12 cellular contexts compared by ENCODE assay signal in genomic region chr5:55568629-55569512, GRCh38. TPM values are rescaled to one million over a fixed set of nuclear protein-coding genes. Genes with fewer than 3 reads are reported as not detected.
DNase-seq lines count a peak whose midpoint lies in the region; ATAC-seq and TF ChIP-seq lines count a peak whose summit lies in the region.
"Had no signal": no experiment of that assay in that cellular context is flagged by ENCODE, and none has a peak within 500 bp of the region (broad histone marks: within the 10 kb centered on the region; RNA-seq: fewer than 3 reads in every experiment).

No MANE protein-coding gene starts in this region.

- TF ChIP-seq POLR2A in erythroblast (IDR thresholded peaks at IDR 0.05; ENCODE audit: low read length): no peak
- TF ChIP-seq POLR2A in prostate gland (IDR thresholded peaks at IDR 0.05): no peak
- no peak for TF ChIP-seq POLR2A in GM18505 (IDR thresholded peaks at IDR 0.05; ENCODE audit: borderline replicate concordance, extremely low read depth, insufficient read depth, insufficient read length)
- TF ChIP-seq POLR2A in right lobe of liver (IDR thresholded peaks at IDR 0.05): no peak

- WGBS in prostate gland: 23% methylated on average over 15 of the region's 15 CpGs
- WGBS in right lobe of liver (ENCODE audit: insufficient coverage, low coverage, low lambda C conversion rate, missing lambda C conversion rate): 76% methylated on average over 13 of the region's 15 CpGs

- H3K4me1 ChIP-seq in prostate gland (replicated peaks) (peaks cover 21% of the 10 kb centered on the region), right lobe of liver (no peaks in the 10 kb centered on the region)

- DNase-seq in MV-4-11 (lab: John Stamatoyannopoulos, UW) (peak; percentile 22), erythroblast (lab: John Stamatoyannopoulos, UW) (peak; percentile 7 to 32), prostate gland (ENCODE audit: low spot score) (no peak), NAMALWA (ENCODE audit: low spot score) (no peak), endothelial cell (ENCODE audit: low spot score) (no peak), right lobe of liver (no peak)
- DNase-seq: activated naive CD4-positive, alpha-beta T cell treated with Interleukin-2 at 50 U/mL for 16 hours; head of caudate nucleus; retina had no signal

- H3K36me3 Mint-ChIP-seq in endothelial cell (ENCODE audit: low read depth, unreplicated experiment): no peaks in the 10 kb centered on the region

- no peaks in the 10 kb centered on the region for H3K9me3 Mint-ChIP-seq in endothelial cell (ENCODE audit: unreplicated experiment)
- H3K9me3 Mint-ChIP-seq: T-helper 1 cell treated with Interleukin-12 subunit alpha and Interleukin-12 subunit beta and Interleukin-4 antibody, amounts not matched to agents 30 μg/mL and 1 μg/mL, for 36 hours had no signal

- H3K27ac ChIP-seq in 22Rv1 (peak overlapping the region; percentile 95), prostate gland (peak overlapping the region; percentile 81 to 89), right lobe of liver (no peak overlapping the region)

- intact Hi-C loops in prostate gland (cut with DNase I): no loop called here
- intact Hi-C loops in right lobe of liver (cut with DNase I): no loop called here

- no peak for ATAC-seq in GM18505 (IDR thresholded peaks at IDR 0.05; ENCODE audit: unreplicated experiment)
- no peak for ATAC-seq in right lobe of liver

- no peak overlapping the region for H3K4me3 Mint-ChIP-seq in endothelial cell (ENCODE audit: unreplicated experiment)
- H3K4me3 Mint-ChIP-seq: T-helper 1 cell treated with Interleukin-12 subunit alpha and Interleukin-12 subunit beta and Interleukin-4 antibody, amounts not matched to agents 30 μg/mL and 1 μg/mL, for 36 hours had no signal

- peaks cover 5% of the 10 kb centered on the region for H3K27me3 Mint-ChIP-seq in endothelial cell (ENCODE audit: unreplicated experiment)

- H3K27ac Mint-ChIP-seq in endothelial cell (ENCODE audit: unreplicated experiment): no peak overlapping the region
- H3K27ac Mint-ChIP-seq: T-helper 1 cell treated with Interleukin-12 subunit alpha and Interleukin-12 subunit beta and Interleukin-4 antibody, amounts not matched to agents 30 μg/mL and 1 μg/mL, for 36 hours had no signal

- no peaks in the 10 kb centered on the region for H3K36me3 ChIP-seq in prostate gland
- H3K36me3 ChIP-seq in right lobe of liver: no peaks in the 10 kb centered on the region

- H3K27me3 ChIP-seq in prostate gland (replicated peaks; ENCODE audit: insufficient read depth) (no peaks in the 10 kb centered on the region), right lobe of liver (no peaks in the 10 kb centered on the region)

- TF ChIP-seq CTCF in 22Rv1 (IDR thresholded peaks at IDR 0.05) (no peak), prostate gland (IDR thresholded peaks at IDR 0.05) (no peak), endothelial cell (IDR thresholded peaks at IDR 0.05; ENCODE audit: unreplicated experiment) (no peak), right lobe of liver (IDR thresholded peaks at IDR 0.05) (no peak)

- no peaks in the 10 kb centered on the region for H3K9me3 ChIP-seq in prostate gland
- H3K9me3 ChIP-seq in right lobe of liver: no peaks in the 10 kb centered on the region

- H3K4me3 ChIP-seq in prostate gland (peak overlapping the region in 1 of 2 donors; percentile 15), right lobe of liver (no peak overlapping the region)

- no peaks in the 10 kb centered on the region for H3K4me1 Mint-ChIP-seq in endothelial cell (ENCODE audit: unreplicated experiment)

RNA-seq across cellular contexts. Expression of gene PLPP1, which starts 34.1 kb away (rescaled TPM):
- total RNA-seq in prostate gland (1,000 to 10,000 TPM in 1 of 2 donors, 100 to 1,000 TPM in 1; 823 to 5,059 TPM), endothelial cell (ENCODE audit: unreplicated experiment) (11.3 TPM), right lobe of liver (100 to 1,000 TPM in 2 of 6 experiments, 10 to 100 TPM in 4; 23.3 to 145 (median 36.0) TPM)

Comparison
In these comparisons a context has a peak if more than half of its experiments do, and no peak if none do; other contexts are left out.
1. H3K27ac ChIP-seq: peak in 22Rv1 (single experiment) and prostate gland (2 of 2); none in right lobe of liver (0 of 3).
2. DNase-seq: peak in MV-4-11 (single experiment) and erythroblast (2 of 2); none in prostate gland (single experiment), NAMALWA (single experiment), endothelial cell (single experiment) and right lobe of liver (0 of 3).
3. RNA of gene PLPP1, which starts 34.1 kb away (total RNA-seq): 823 to 5,059 TPM in prostate gland; 23.3 to 145 TPM in right lobe of liver and 11.3 TPM in endothelial cell (single experiment); every median in the first group is over 4 times any median in the second.